Comparison of ENCODE assay signal across 20 cellular contexts in genomic region chr1:218538341-218538740, GRCh38.
"Had no signal": no experiment of that assay in that cellular context is flagged by ENCODE, and none has a peak within 500 bp of the region (broad histone marks: within the 10 kb centered on the region; RNA-seq: fewer than 3 reads in every experiment).

No MANE protein-coding gene starts in this region.

- H3K4me1 ChIP-seq: esophagus muscularis mucosa, pancreas, thyroid gland had no signal

- H3K4me1 Mint-ChIP-seq: memory B cell; naive B cell; stimulated activated naive B cell treated with anti-CD40 and anti-IgM and Interleukin-4, amounts not matched to agents 10 μg/mL and 1 μg/mL and 100 μg/mL, for 72 hours had no signal

- DNase-seq: activated CD4-positive, alpha-beta T cell treated with anti-CD3 and anti-CD28 coated beads for 1 hour; activated CD8-positive, alpha-beta memory T cell treated with anti-CD3 and anti-CD28 coated beads for 24 hours; activated effector memory CD4-positive, alpha-beta T cell treated with anti-CD3 and anti-CD28 coated beads, Interleukin-2, amount 50 U/mL, for 16 hours; activated naive CD4-positive, alpha-beta T cell treated with anti-CD3 and anti-CD28 coated beads, Interleukin-2, amount 50 U/mL, for 16 hours; activated T-cell treated with anti-CD3 and anti-CD28 coated beads, Interleukin-2, amount 50 U/mL, for 72 hours; effector CD4-positive, alpha-beta T cell; hippocampal formation; kidney; left ventricle myocardium superior; mucosa of descending colon; naive B cell; pancreas; stimulated activated naive B cell treated with anti-CD40 and anti-IgM and Interleukin-4, amounts not matched to agents 10 μg/mL and 1 μg/mL and 100 μg/mL, for 72 hours; SW 1271; T-helper 2 cell; thyroid gland; WERI-Rb-1 had no signal

- H3K36me3 Mint-ChIP-seq: memory B cell; stimulated activated naive B cell treated with anti-CD40 and anti-IgM and Interleukin-4, amounts not matched to agents 10 μg/mL and 1 μg/mL and 100 μg/mL, for 72 hours had no signal

- H3K36me3 ChIP-seq: esophagus muscularis mucosa, pancreas, thyroid gland, WERI-Rb-1 had no signal

- H3K9me3 ChIP-seq: esophagus muscularis mucosa, mucosa of descending colon, pancreas, thyroid gland had no signal

- H3K27ac Mint-ChIP-seq: activated T-cell treated with anti-CD3 and anti-CD28 coated beads, Interleukin-2, amount 50 U/mL, for 72 hours; memory B cell; stimulated activated naive B cell treated with anti-CD40 and anti-IgM and Interleukin-4, amounts not matched to agents 10 μg/mL and 1 μg/mL and 100 μg/mL, for 72 hours had no signal

- H3K27ac ChIP-seq: esophagus muscularis mucosa, pancreas, thyroid gland, WERI-Rb-1 had no signal

- H3K4me3 ChIP-seq: esophagus muscularis mucosa, mucosa of descending colon, pancreas, thyroid gland had no signal

- H3K4me3 Mint-ChIP-seq: activated T-cell treated with anti-CD3 and anti-CD28 coated beads, Interleukin-2, amount 50 U/mL, for 72 hours; memory B cell; naive B cell; stimulated activated naive B cell treated with anti-CD40 and anti-IgM and Interleukin-4, amounts not matched to agents 10 μg/mL and 1 μg/mL and 100 μg/mL, for 72 hours had no signal

- ATAC-seq: activated T-cell treated with anti-CD3 and anti-CD28 coated beads, Interleukin-2, amount 50 U/mL, for 72 hours; left ventricle myocardium superior; mucosa of descending colon; pancreas; sciatic nerve; stimulated activated naive B cell treated with anti-CD40 and anti-IgM and Interleukin-4, amounts not matched to agents 10 μg/mL and 1 μg/mL and 100 μg/mL, for 72 hours had no signal

- H3K9me3 Mint-ChIP-seq: stimulated activated naive B cell treated with anti-CD40 and anti-IgM and Interleukin-4, amounts not matched to agents 10 μg/mL and 1 μg/mL and 100 μg/mL, for 72 hours had no signal

- H3K27me3 ChIP-seq: esophagus muscularis mucosa, pancreas, thyroid gland had no signal
